In the genomic region with DNA sequence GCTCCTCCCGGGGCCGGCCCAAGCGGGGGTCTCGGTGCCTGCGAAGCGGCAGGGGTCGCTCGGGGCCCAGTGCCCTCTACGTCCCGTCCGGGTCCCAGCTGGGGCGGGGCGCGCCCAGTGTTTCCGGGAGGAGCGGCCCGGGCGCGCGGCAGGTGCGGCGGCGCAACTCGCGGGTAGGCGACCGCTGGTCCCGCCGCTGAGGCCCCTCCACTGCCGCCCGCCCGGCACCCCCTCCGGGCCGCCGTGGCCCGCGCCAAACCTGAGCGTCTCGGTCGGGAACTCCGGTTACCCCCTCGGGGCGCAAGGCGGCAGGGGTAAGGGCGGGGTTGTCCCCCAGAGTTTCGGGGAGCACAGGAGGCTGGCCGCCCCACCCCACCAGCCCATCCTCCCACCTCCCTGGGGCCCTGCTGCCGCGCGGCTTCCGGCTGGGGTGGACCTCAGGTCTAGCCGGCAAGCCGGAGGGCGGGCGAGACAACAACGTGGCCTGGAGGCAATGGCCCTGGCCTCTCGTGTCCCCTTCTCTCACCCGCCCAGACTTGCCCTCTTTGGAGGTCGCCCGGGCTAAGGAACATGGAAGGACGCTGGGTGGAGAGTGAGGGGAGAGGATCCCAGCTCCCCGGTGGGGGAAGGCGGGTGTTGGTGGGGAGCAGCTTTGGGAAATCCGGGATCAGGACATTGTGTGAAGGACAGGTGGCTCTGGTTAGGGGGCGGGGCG, we compare ENCODE assay signal across 1 cellular context.
TF ChIP-seq lines count a peak whose summit lies in the region.

No MANE protein-coding gene starts in this region.

TF ChIP-seq in IMR-90, 13 proteins besides CTCF, POLR2A, EP300 and RAD21:
- TF ChIP-seq, protein P1, sequence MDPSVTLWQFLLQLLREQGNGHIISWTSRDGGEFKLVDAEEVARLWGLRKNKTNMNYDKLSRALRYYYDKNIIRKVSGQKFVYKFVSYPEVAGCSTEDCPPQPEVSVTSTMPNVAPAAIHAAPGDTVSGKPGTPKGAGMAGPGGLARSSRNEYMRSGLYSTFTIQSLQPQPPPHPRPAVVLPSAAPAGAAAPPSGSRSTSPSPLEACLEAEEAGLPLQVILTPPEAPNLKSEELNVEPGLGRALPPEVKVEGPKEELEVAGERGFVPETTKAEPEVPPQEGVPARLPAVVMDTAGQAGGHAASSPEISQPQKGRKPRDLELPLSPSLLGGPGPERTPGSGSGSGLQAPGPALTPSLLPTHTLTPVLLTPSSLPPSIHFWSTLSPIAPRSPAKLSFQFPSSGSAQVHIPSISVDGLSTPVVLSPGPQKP (IDR thresholded peaks at IDR 0.05; ENCODE audit: borderline replicate concordance, low read depth, low read length), result no peak
- TF ChIP-seq SMC3 (IDR thresholded peaks at IDR 0.05; ENCODE audit: low read depth, low read length) (no peak), MAFK (IDR thresholded peaks at IDR 0.05; ENCODE audit: low read depth, low read length) (no peak), FOS (IDR thresholded peaks at IDR 0.05; ENCODE audit: low read depth, low read length) (no peak), CEBPB (IDR thresholded peaks at IDR 0.05; ENCODE audit: low read depth, low read length) (no peak), RCOR1 (IDR thresholded peaks at IDR 0.05; ENCODE audit: insufficient replicate concordance, low read length) (no peak), RFX5 (IDR thresholded peaks at IDR 0.05; ENCODE audit: low read depth, low read length) (no peak)
